ENCODE assay signal across 3 cellular contexts in the genomic region with DNA sequence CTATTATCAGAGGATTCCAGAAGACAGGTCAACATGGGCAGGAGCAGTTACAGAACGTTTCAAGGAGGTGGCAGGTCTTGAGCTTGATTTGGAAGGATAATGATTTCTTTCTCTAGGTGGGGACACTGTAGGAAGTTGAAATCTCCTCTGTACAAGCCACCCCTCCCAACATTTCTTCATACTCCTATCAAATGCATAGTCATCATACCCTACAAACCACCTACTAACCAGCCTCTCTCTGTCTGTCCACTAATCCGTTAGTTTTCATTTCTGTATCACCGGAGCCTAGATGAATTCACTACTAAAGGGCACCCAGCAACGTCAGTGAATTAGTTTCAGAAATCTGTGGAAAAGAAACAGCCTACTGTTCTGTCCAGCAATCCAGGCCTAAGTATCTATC.
TF ChIP-seq lines count a peak whose summit lies in the region.

No MANE protein-coding gene starts in this region.

TF ChIP-seq in GM23338, 12 proteins besides CTCF, POLR2A, EP300 and RAD21:
- TF ChIP-seq NANOG (IDR thresholded peaks at IDR 0.05; ENCODE audit: borderline replicate concordance) = no peak
- no peak for TF ChIP-seq EZH2 (IDR thresholded peaks at IDR 0.05; ENCODE audit: low read depth, unreplicated experiment)
- TF ChIP-seq CREB1 (CRISPR knock-in tag; IDR thresholded peaks at IDR 0.05; ENCODE audit: low read depth) = no peak
- TF ChIP-seq JUNB (IDR thresholded peaks at IDR 0.05; ENCODE audit: unreplicated experiment) = no peak
- TF ChIP-seq ZNF114 (CRISPR knock-in tag; IDR thresholded peaks at IDR 0.05) = no peak
- TF ChIP-seq ZNF331 (CRISPR knock-in tag; IDR thresholded peaks at IDR 0.05; ENCODE audit: low read depth) = no peak
- TF ChIP-seq EZH2phosphoT487 (IDR thresholded peaks at IDR 0.05; ENCODE audit: unreplicated experiment) = no peak

TF ChIP-seq in K562, 482 proteins besides CTCF, POLR2A, EP300 and RAD21 (continues in another document):
- TF ChIP-seq NFYB (IDR thresholded peaks at IDR 0.05; ENCODE audit: extremely low read depth, insufficient read length) (no peak), TAF9B (IDR thresholded peaks at IDR 0.05; ENCODE audit: partially characterized antibody) (no peak), ZBTB1 (CRISPR knock-in tag; IDR thresholded peaks at IDR 0.05; ENCODE audit: borderline replicate concordance, low read depth) (no peak), GABPB2 (CRISPR knock-in tag; conservative IDR thresholded peaks at IDR 0.05) (no peak), ZNF134 (CRISPR knock-in tag; conservative IDR thresholded peaks at IDR 0.05) (no peak), ZKSCAN3 (CRISPR knock-in tag; IDR thresholded peaks at IDR 0.05) (no peak), ZNF717 (CRISPR knock-in tag; IDR thresholded peaks at IDR 0.05) (no peak), ZFP30 (CRISPR knock-in tag; IDR thresholded peaks at IDR 0.05; ENCODE audit: borderline replicate concordance) (no peak), MAFG (tag; conservative IDR thresholded peaks at IDR 0.05) (peak; percentile 60), HDAC6 (IDR thresholded peaks at IDR 0.05; ENCODE audit: low read depth, low read length) (no peak), TSC22D4 (tag; IDR thresholded peaks at IDR 0.05) (no peak), FOSL1 (tag; conservative IDR thresholded peaks at IDR 0.05) (no peak), PHF21A (IDR thresholded peaks at IDR 0.05; ENCODE audit: borderline replicate concordance, low read depth) (no peak), YBX1 (IDR thresholded peaks at IDR 0.05) (no peak), ZNF316 (IDR thresholded peaks at IDR 0.05) (peak; percentile 88), C11orf30 (IDR thresholded peaks at IDR 0.05; ENCODE audit: low read depth) (peak; percentile 76), ZNF431 (CRISPR knock-in tag; IDR thresholded peaks at IDR 0.05) (no peak), RBM14 (IDR thresholded peaks at IDR 0.05; ENCODE audit: borderline replicate concordance, insufficient read depth, low read depth, low read length) (no peak), RFX5 (IDR thresholded peaks at IDR 0.05; ENCODE audit: low read depth, low read length) (no peak), NFE2 (IDR thresholded peaks at IDR 0.05; ENCODE audit: low read depth) (peak; percentile 59), ZNF77 (CRISPR knock-in tag; IDR thresholded peaks at IDR 0.05) (no peak), PYGO2 (tag; IDR thresholded peaks at IDR 0.05) (no peak), SMARCA4 (IDR thresholded peaks at IDR 0.05) (0 out of 2 replicates have a peak, but pooled peaks have one; percentile 41), STAG1 (CRISPR knock-in tag; IDR thresholded peaks at IDR 0.05; ENCODE audit: borderline replicate concordance) (no peak), MCM5 (IDR thresholded peaks at IDR 0.05; ENCODE audit: low read depth) (no peak), KAT8 (IDR thresholded peaks at IDR 0.05; ENCODE audit: low read depth) (no peak), CSDE1 (IDR thresholded peaks at IDR 0.05) (no peak), CHD1 (IDR thresholded peaks at IDR 0.05; ENCODE audit: low read length) (no peak), GTF2E2 (tag; IDR thresholded peaks at IDR 0.05) (no peak), TGIF2 (CRISPR knock-in tag; IDR thresholded peaks at IDR 0.05) (no peak)
- TF ChIP-seq, protein P1, sequence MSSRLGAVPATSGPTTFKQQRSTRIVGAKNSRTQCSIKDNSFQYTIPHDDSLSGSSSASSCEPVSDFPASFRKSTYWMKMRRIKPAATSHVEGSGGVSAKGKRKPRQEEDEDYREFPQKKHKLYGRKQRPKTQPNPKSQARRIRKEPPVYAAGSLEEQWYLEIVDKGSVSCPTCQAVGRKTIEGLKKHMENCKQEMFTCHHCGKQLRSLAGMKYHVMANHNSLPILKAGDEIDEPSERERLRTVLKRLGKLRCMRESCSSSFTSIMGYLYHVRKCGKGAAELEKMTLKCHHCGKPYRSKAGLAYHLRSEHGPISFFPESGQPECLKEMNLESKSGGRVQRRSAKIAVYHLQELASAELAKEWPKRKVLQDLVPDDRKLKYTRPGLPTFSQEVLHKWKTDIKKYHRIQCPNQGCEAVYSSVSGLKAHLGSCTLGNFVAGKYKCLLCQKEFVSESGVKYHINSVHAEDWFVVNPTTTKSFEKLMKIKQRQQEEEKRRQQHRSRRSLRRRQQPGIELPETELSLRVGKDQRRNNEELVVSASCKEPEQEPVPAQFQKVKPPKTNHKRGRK (tag; IDR thresholded peaks at IDR 0.05) = no peak
- TF ChIP-seq, protein P2, sequence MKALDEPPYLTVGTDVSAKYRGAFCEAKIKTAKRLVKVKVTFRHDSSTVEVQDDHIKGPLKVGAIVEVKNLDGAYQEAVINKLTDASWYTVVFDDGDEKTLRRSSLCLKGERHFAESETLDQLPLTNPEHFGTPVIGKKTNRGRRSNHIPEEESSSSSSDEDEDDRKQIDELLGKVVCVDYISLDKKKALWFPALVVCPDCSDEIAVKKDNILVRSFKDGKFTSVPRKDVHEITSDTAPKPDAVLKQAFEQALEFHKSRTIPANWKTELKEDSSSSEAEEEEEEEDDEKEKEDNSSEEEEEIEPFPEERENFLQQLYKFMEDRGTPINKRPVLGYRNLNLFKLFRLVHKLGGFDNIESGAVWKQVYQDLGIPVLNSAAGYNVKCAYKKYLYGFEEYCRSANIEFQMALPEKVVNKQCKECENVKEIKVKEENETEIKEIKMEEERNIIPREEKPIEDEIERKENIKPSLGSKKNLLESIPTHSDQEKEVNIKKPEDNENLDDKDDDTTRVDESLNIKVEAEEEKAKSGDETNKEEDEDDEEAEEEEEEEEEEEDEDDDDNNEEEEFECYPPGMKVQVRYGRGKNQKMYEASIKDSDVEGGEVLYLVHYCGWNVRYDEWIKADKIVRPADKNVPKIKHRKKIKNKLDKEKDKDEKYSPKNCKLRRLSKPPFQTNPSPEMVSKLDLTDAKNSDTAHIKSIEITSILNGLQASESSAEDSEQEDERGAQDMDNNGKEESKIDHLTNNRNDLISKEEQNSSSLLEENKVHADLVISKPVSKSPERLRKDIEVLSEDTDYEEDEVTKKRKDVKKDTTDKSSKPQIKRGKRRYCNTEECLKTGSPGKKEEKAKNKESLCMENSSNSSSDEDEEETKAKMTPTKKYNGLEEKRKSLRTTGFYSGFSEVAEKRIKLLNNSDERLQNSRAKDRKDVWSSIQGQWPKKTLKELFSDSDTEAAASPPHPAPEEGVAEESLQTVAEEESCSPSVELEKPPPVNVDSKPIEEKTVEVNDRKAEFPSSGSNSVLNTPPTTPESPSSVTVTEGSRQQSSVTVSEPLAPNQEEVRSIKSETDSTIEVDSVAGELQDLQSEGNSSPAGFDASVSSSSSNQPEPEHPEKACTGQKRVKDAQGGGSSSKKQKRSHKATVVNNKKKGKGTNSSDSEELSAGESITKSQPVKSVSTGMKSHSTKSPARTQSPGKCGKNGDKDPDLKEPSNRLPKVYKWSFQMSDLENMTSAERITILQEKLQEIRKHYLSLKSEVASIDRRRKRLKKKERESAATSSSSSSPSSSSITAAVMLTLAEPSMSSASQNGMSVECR (CRISPR knock-in tag; IDR thresholded peaks at IDR 0.05) = no peak

TF ChIP-seq in HEK293T, 16 proteins besides CTCF, POLR2A, EP300 and RAD21:
- TF ChIP-seq L3MBTL2 (conservative IDR thresholded peaks at IDR 0.05) (no peak), CTBP1 (IDR thresholded peaks at IDR 0.05; ENCODE audit: borderline replicate concordance) (no peak), LEF1 (IDR thresholded peaks at IDR 0.05; ENCODE audit: borderline replicate concordance) (no peak), BHLHE40 (IDR thresholded peaks at IDR 0.05; ENCODE audit: borderline replicate concordance) (no peak), ZNF384 (IDR thresholded peaks at IDR 0.05) (no peak), ARNT (IDR thresholded peaks at IDR 0.05) (no peak), FOXK2 (IDR thresholded peaks at IDR 0.05) (no peak), SUZ12 (IDR thresholded peaks at IDR 0.05) (no peak), TARDBP (IDR thresholded peaks at IDR 0.05) (no peak), SP1 (IDR thresholded peaks at IDR 0.05) (no peak), FOXM1 (IDR thresholded peaks at IDR 0.05; ENCODE audit: borderline replicate concordance) (no peak)
- TF ChIP-seq, protein P3, sequence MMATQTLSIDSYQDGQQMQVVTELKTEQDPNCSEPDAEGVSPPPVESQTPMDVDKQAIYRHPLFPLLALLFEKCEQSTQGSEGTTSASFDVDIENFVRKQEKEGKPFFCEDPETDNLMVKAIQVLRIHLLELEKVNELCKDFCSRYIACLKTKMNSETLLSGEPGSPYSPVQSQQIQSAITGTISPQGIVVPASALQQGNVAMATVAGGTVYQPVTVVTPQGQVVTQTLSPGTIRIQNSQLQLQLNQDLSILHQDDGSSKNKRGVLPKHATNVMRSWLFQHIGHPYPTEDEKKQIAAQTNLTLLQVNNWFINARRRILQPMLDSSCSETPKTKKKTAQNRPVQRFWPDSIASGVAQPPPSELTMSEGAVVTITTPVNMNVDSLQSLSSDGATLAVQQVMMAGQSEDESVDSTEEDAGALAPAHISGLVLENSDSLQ (IDR thresholded peaks at IDR 0.05) = no peak
